In the genomic region with DNA sequence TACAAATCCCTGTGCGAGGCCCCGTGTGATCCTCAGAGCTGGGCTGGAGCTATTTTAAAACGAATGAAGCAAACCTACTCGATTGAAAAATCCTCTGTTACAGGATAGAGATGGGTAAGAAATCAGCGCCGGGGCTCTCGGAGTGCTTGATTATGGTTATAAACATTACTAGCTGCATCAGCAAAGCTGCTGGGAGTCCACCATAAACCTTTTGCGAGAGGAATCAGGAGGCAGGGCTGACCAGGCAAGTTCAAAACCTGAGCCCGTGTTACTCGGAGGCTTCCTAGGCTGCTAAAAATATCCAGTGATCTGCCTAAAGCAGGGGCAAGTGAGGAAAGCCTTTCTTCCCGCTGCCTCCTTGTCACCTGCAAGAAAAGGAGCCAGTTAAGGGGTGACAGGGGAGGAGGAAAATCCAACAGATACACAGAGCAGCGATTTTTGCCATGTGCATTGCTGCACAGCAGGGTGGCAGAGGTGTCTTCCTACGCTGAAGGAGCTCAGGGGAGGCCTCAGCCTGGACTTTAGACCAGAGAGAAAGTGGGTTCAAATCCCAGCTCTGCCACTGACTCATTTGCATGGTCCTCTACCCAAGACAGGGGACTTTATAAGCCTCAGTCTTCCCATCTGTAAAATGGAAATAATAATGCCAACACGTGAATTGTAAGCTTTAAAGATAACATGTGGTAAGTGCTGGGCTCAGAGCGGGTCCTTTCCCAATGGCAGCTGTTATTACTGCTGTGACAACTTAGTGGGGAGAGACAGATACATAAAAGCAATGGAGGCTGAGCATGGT, we compare ENCODE assay signal across 12 cellular contexts.
"Had no signal": no experiment of that assay in that cellular context is flagged by ENCODE, and none has a peak within 500 bp of the region (broad histone marks: within the 10 kb centered on the region; RNA-seq: fewer than 3 reads in every experiment).

No MANE protein-coding gene starts in this region.

- H3K27me3 ChIP-seq: breast epithelium, colonic mucosa, heart left ventricle, testis had no signal

- H3K27ac ChIP-seq: breast epithelium, colonic mucosa, foreskin keratinocyte, testis had no signal

- ATAC-seq: foreskin keratinocyte; stimulated activated naive CD8-positive, alpha-beta T cell treated with anti-CD3 and anti-CD28 coated beads, Interleukin-15, amount 100 ng/mL, for 72 hours had no signal

- H3K4me1 ChIP-seq: breast epithelium, colonic mucosa, foreskin keratinocyte, testis had no signal

- DNase-seq: activated CD4-positive, alpha-beta memory T cell treated with anti-CD3 and anti-CD28 coated beads for 36 hours; activated naive CD8-positive, alpha-beta T cell treated with anti-CD3 and anti-CD28 coated beads, Interleukin-2, amount 10 ng/mL, durations not matched to agents 7 days and 5 days; activated T-cell treated with anti-CD3 and anti-CD28 coated beads, Interleukin-2, amount 50 U/mL, for 48 hours; colonic mucosa; foreskin keratinocyte; midbrain; stimulated activated CD4-positive, alpha-beta T cell treated with anti-CD3 and anti-CD28 coated beads, Interleukin-4, amount 100 ng/mL, for 1 hour; stimulated activated CD8-positive, alpha-beta memory T cell treated with anti-CD3 and anti-CD28 coated beads, Interleukin-4, amount 100 ng/mL, for 48 hours; stimulated activated naive CD8-positive, alpha-beta T cell treated with anti-CD3 and anti-CD28 coated beads, Interleukin-15, amount 100 ng/mL, for 72 hours; testis had no signal

- H3K36me3 ChIP-seq: breast epithelium, colonic mucosa, heart left ventricle had no signal

- H3K9me3 ChIP-seq: colonic mucosa, testis had no signal

- H3K4me3 ChIP-seq: breast epithelium, colonic mucosa, heart left ventricle, testis had no signal
